In the genomic region with DNA sequence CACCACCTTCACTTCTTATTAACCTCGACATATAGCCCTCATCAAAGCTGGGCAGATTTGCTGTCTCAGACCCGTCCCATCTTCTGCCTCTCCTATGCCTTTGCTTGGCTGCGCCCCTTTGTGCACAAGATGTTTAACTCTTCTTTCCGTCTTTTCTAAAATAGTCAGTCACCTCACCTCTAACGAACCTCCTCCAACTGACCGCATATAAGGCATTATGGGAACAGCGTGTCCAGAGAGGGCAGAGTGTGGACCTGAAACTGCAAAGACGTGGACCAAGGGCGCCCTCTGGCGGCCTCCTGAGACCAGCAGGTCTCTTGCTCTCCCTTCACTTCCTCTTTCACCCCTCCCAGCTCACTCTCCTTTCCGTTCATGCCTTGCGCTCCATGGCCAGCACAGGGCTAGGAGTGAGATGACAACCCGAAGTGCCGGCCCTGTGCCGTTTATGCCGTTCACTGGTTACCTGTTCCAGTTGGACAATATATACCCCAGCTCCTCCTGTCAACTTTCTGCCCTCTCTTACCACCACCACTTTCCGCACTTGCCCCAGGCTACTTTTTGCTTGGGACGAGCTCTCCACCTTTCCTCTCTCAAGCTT, we compare ENCODE assay signal across 1 cellular context.
TF ChIP-seq lines count a peak whose summit lies in the region.

No MANE protein-coding gene starts in this region.

TF ChIP-seq in K562, 482 proteins besides CTCF, POLR2A, EP300 and RAD21 (continued from another document and continues in another):
- TF ChIP-seq, protein P1, sequence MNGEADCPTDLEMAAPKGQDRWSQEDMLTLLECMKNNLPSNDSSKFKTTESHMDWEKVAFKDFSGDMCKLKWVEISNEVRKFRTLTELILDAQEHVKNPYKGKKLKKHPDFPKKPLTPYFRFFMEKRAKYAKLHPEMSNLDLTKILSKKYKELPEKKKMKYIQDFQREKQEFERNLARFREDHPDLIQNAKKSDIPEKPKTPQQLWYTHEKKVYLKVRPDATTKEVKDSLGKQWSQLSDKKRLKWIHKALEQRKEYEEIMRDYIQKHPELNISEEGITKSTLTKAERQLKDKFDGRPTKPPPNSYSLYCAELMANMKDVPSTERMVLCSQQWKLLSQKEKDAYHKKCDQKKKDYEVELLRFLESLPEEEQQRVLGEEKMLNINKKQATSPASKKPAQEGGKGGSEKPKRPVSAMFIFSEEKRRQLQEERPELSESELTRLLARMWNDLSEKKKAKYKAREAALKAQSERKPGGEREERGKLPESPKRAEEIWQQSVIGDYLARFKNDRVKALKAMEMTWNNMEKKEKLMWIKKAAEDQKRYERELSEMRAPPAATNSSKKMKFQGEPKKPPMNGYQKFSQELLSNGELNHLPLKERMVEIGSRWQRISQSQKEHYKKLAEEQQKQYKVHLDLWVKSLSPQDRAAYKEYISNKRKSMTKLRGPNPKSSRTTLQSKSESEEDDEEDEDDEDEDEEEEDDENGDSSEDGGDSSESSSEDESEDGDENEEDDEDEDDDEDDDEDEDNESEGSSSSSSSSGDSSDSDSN (IDR thresholded peaks at IDR 0.05; ENCODE audit: borderline replicate concordance in 1 of 2, low read depth in 2 of 2, low read length in 2 of 2) = no peak
- TF ChIP-seq SMAD3 (CRISPR knock-in tag; conservative IDR thresholded peaks at IDR 0.05) (no peak), PML (IDR thresholded peaks at IDR 0.05; ENCODE audit: low read length) (peak; percentile 43; the same call in 1 of the 2 replicates), ZNF133 (CRISPR knock-in tag; IDR thresholded peaks at IDR 0.05) (no peak), SP2 (IDR thresholded peaks at IDR 0.05; ENCODE audit: extremely low read depth, low read depth, low read length, poor library complexity, severe bottlenecking) (no peak), ZFP30 (CRISPR knock-in tag; IDR thresholded peaks at IDR 0.05; ENCODE audit: borderline replicate concordance) (no peak), POLR3A (IDR thresholded peaks at IDR 0.05; ENCODE audit: borderline replicate concordance, extremely low read depth, insufficient read depth, insufficient read length) (no peak), ZNF431 (CRISPR knock-in tag; IDR thresholded peaks at IDR 0.05) (no peak), NR3C1 (CRISPR knock-in tag; IDR thresholded peaks at IDR 0.05) (no peak), BCL6 (CRISPR knock-in tag; IDR thresholded peaks at IDR 0.05) (no peak), HDAC8 (tag; IDR thresholded peaks at IDR 0.05) (no peak), POU5F1 (IDR thresholded peaks at IDR 0.05; ENCODE audit: borderline replicate concordance, low read depth, low read length, partially characterized antibody) (no peak), RBM25 (IDR thresholded peaks at IDR 0.05; ENCODE audit: low read depth, low read length, severe bottlenecking) (no peak), ZNF384 (IDR thresholded peaks at IDR 0.05; ENCODE audit: low read depth, low read length) (no peak; the same call in 1 of the 2 replicates), HNRNPLL (IDR thresholded peaks at IDR 0.05; ENCODE audit: low read depth, low read length, poor library complexity, severe bottlenecking) (no peak), ZNF354B (CRISPR knock-in tag; IDR thresholded peaks at IDR 0.05) (no peak), ESRRB (CRISPR knock-in tag; IDR thresholded peaks at IDR 0.05; ENCODE audit: borderline replicate concordance) (no peak), ZEB2 (IDR thresholded peaks at IDR 0.05) (no peak), NR2C1 (IDR thresholded peaks at IDR 0.05) (0 out of 2 replicates have a peak, but pooled peaks have one; percentile 42), NR2C1 (tag; IDR thresholded peaks at IDR 0.05) (no peak), NFATC3 (IDR thresholded peaks at IDR 0.05) (no peak), NCOA4 (IDR thresholded peaks at IDR 0.05; ENCODE audit: partially characterized antibody) (no peak), ILF3 (IDR thresholded peaks at IDR 0.05; ENCODE audit: borderline replicate concordance) (no peak), ZNF121 (CRISPR knock-in tag; conservative IDR thresholded peaks at IDR 0.05) (no peak), RBM15 (IDR thresholded peaks at IDR 0.05; ENCODE audit: insufficient read depth, low read length) (no peak), PHTF2 (CRISPR knock-in tag; IDR thresholded peaks at IDR 0.05) (no peak), NFRKB (IDR thresholded peaks at IDR 0.05; ENCODE audit: low read depth) (no peak), MAZ (CRISPR knock-in tag; conservative IDR thresholded peaks at IDR 0.05 in 1 of 2, IDR thresholded peaks at IDR 0.05 in 1 of 2) (peak; percentile 77 to 93), ZNF780A (CRISPR knock-in tag; IDR thresholded peaks at IDR 0.05) (no peak), ZNF696 (CRISPR knock-in tag; conservative IDR thresholded peaks at IDR 0.05) (no peak)
- TF ChIP-seq, protein P2, sequence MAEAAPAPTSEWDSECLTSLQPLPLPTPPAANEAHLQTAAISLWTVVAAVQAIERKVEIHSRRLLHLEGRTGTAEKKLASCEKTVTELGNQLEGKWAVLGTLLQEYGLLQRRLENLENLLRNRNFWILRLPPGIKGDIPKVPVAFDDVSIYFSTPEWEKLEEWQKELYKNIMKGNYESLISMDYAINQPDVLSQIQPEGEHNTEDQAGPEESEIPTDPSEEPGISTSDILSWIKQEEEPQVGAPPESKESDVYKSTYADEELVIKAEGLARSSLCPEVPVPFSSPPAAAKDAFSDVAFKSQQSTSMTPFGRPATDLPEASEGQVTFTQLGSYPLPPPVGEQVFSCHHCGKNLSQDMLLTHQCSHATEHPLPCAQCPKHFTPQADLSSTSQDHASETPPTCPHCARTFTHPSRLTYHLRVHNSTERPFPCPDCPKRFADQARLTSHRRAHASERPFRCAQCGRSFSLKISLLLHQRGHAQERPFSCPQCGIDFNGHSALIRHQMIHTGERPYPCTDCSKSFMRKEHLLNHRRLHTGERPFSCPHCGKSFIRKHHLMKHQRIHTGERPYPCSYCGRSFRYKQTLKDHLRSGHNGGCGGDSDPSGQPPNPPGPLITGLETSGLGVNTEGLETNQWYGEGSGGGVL (CRISPR knock-in tag; IDR thresholded peaks at IDR 0.05) = no peak
- TF ChIP-seq, protein P3, sequence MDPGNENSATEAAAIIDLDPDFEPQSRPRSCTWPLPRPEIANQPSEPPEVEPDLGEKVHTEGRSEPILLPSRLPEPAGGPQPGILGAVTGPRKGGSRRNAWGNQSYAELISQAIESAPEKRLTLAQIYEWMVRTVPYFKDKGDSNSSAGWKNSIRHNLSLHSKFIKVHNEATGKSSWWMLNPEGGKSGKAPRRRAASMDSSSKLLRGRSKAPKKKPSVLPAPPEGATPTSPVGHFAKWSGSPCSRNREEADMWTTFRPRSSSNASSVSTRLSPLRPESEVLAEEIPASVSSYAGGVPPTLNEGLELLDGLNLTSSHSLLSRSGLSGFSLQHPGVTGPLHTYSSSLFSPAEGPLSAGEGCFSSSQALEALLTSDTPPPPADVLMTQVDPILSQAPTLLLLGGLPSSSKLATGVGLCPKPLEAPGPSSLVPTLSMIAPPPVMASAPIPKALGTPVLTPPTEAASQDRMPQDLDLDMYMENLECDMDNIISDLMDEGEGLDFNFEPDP (CRISPR knock-in tag; IDR thresholded peaks at IDR 0.05) = no peak
- TF ChIP-seq, protein P4, sequence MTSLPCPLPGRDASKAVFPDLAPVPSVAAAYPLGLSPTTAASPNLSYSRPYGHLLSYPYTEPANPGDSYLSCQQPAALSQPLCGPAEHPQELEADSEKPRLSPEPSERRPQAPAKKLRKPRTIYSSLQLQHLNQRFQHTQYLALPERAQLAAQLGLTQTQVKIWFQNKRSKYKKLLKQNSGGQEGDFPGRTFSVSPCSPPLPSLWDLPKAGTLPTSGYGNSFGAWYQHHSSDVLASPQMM (CRISPR knock-in tag; IDR thresholded peaks at IDR 0.05) = no peak
- TF ChIP-seq, protein P5, sequence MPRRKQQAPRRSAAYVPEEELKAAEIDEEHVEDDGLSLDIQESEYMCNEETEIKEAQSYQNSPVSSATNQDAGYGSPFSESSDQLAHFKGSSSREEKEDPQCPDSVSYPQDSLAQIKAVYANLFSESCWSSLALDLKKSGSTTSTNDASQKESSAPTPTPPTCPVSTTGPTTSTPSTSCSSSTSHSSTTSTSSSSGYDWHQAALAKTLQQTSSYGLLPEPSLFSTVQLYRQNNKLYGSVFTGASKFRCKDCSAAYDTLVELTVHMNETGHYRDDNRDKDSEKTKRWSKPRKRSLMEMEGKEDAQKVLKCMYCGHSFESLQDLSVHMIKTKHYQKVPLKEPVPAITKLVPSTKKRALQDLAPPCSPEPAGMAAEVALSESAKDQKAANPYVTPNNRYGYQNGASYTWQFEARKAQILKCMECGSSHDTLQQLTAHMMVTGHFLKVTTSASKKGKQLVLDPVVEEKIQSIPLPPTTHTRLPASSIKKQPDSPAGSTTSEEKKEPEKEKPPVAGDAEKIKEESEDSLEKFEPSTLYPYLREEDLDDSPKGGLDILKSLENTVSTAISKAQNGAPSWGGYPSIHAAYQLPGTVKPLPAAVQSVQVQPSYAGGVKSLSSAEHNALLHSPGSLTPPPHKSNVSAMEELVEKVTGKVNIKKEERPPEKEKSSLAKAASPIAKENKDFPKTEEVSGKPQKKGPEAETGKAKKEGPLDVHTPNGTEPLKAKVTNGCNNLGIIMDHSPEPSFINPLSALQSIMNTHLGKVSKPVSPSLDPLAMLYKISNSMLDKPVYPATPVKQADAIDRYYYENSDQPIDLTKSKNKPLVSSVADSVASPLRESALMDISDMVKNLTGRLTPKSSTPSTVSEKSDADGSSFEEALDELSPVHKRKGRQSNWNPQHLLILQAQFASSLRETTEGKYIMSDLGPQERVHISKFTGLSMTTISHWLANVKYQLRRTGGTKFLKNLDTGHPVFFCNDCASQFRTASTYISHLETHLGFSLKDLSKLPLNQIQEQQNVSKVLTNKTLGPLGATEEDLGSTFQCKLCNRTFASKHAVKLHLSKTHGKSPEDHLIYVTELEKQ (CRISPR knock-in tag; IDR thresholded peaks at IDR 0.05) = no peak
- TF ChIP-seq, protein P6, sequence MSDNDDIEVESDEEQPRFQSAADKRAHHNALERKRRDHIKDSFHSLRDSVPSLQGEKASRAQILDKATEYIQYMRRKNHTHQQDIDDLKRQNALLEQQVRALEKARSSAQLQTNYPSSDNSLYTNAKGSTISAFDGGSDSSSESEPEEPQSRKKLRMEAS (CRISPR knock-in tag; IDR thresholded peaks at IDR 0.05) = peak; percentile 65; the same call in 1 of the 2 replicates
- TF ChIP-seq, protein P7, sequence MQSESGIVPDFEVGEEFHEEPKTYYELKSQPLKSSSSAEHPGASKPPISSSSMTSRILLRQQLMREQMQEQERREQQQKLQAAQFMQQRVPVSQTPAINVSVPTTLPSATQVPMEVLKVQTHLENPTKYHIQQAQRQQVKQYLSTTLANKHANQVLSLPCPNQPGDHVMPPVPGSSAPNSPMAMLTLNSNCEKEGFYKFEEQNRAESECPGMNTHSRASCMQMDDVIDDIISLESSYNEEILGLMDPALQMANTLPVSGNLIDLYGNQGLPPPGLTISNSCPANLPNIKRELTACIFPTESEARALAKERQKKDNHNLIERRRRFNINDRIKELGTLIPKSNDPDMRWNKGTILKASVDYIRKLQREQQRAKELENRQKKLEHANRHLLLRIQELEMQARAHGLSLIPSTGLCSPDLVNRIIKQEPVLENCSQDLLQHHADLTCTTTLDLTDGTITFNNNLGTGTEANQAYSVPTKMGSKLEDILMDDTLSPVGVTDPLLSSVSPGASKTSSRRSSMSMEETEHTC (IDR thresholded peaks at IDR 0.05) = no peak
- TF ChIP-seq, protein P8, sequence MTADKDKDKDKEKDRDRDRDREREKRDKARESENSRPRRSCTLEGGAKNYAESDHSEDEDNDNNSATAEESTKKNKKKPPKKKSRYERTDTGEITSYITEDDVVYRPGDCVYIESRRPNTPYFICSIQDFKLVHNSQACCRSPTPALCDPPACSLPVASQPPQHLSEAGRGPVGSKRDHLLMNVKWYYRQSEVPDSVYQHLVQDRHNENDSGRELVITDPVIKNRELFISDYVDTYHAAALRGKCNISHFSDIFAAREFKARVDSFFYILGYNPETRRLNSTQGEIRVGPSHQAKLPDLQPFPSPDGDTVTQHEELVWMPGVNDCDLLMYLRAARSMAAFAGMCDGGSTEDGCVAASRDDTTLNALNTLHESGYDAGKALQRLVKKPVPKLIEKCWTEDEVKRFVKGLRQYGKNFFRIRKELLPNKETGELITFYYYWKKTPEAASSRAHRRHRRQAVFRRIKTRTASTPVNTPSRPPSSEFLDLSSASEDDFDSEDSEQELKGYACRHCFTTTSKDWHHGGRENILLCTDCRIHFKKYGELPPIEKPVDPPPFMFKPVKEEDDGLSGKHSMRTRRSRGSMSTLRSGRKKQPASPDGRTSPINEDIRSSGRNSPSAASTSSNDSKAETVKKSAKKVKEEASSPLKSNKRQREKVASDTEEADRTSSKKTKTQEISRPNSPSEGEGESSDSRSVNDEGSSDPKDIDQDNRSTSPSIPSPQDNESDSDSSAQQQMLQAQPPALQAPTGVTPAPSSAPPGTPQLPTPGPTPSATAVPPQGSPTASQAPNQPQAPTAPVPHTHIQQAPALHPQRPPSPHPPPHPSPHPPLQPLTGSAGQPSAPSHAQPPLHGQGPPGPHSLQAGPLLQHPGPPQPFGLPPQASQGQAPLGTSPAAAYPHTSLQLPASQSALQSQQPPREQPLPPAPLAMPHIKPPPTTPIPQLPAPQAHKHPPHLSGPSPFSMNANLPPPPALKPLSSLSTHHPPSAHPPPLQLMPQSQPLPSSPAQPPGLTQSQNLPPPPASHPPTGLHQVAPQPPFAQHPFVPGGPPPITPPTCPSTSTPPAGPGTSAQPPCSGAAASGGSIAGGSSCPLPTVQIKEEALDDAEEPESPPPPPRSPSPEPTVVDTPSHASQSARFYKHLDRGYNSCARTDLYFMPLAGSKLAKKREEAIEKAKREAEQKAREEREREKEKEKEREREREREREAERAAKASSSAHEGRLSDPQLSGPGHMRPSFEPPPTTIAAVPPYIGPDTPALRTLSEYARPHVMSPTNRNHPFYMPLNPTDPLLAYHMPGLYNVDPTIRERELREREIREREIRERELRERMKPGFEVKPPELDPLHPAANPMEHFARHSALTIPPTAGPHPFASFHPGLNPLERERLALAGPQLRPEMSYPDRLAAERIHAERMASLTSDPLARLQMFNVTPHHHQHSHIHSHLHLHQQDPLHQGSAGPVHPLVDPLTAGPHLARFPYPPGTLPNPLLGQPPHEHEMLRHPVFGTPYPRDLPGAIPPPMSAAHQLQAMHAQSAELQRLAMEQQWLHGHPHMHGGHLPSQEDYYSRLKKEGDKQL (CRISPR knock-in tag; IDR thresholded peaks at IDR 0.05; ENCODE audit: borderline replicate concordance) = no peak
- TF ChIP-seq, protein P9, sequence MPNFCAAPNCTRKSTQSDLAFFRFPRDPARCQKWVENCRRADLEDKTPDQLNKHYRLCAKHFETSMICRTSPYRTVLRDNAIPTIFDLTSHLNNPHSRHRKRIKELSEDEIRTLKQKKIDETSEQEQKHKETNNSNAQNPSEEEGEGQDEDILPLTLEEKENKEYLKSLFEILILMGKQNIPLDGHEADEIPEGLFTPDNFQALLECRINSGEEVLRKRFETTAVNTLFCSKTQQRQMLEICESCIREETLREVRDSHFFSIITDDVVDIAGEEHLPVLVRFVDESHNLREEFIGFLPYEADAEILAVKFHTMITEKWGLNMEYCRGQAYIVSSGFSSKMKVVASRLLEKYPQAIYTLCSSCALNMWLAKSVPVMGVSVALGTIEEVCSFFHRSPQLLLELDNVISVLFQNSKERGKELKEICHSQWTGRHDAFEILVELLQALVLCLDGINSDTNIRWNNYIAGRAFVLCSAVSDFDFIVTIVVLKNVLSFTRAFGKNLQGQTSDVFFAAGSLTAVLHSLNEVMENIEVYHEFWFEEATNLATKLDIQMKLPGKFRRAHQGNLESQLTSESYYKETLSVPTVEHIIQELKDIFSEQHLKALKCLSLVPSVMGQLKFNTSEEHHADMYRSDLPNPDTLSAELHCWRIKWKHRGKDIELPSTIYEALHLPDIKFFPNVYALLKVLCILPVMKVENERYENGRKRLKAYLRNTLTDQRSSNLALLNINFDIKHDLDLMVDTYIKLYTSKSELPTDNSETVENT (CRISPR knock-in tag; IDR thresholded peaks at IDR 0.05) = no peak
